In the genomic region with DNA sequence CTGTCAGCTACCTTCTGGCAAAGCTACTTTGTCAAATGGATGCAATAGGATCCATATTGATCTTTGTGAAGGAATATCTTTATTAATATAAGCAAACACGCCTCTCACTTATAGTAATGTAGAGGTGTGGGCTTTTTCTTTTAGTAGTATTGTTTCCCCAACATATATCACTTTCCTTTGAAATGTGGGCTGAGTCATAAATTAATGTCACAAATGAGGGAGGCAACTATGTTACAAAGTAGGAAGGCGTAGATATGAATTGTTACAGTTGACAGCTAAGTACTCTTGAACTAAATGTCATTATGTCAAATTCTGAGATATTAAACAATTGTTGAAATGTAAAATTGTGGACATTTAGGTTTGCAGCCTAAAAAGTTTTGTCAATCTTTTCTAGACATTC, we compare ENCODE assay signal across 28 cellular contexts.
"Had no signal": no experiment of that assay in that cellular context is flagged by ENCODE, and none has a peak within 500 bp of the region (broad histone marks: within the 10 kb centered on the region; RNA-seq: fewer than 3 reads in every experiment).

No MANE protein-coding gene starts in this region.

- FAIRE-seq: astrocyte, bronchial epithelial cell, frontal cortex had no signal

- ATAC-seq: activated CD4-positive, CD25-positive, alpha-beta regulatory T cell treated with anti-CD3 and anti-CD28 coated beads, Interleukin-2, amount 50 U/mL, for 24 hours; activated CD8-positive, alpha-beta T cell treated with anti-CD3 and anti-CD28 coated beads for 36 hours; activated T-cell treated with anti-CD3 and anti-CD28 coated beads, Interleukin-2, amount 50 U/mL, for 4 hours; activated T-helper 17 cell treated with anti-CD3 and anti-CD28 coated beads, Interleukin-2, amount 50 U/mL, for 72 hours; esophagus mucosa had no signal

- H3K4me3 ChIP-seq: coronary artery, dorsolateral prefrontal cortex had no signal

- H3K27me3 ChIP-seq: brain microvascular endothelial cell had no signal

- H3K27ac ChIP-seq: brain microvascular endothelial cell, coronary artery, dorsolateral prefrontal cortex, WERI-Rb-1 had no signal

- H3K36me3 ChIP-seq: brain microvascular endothelial cell, WERI-Rb-1 had no signal

- DNase-seq: activated B cell treated with CpG ODN at 0.5 μM for 24 hours; activated CD4-positive, alpha-beta T cell treated with anti-CD3 and anti-CD28 coated beads for 48 hours; activated CD4-positive, alpha-beta T cell treated with anti-CD3 and anti-CD28 coated beads, Interleukin-2, amount 50 U/mL, for 1 hour; activated CD4-positive, alpha-beta T cell treated with anti-CD3 and anti-CD28 coated beads, Interleukin-2, amount 50 U/mL, for 48 hours; activated CD8-positive, alpha-beta memory T cell treated with anti-CD3 and anti-CD28 coated beads for 24 hours; activated CD8-positive, alpha-beta T cell treated with anti-CD3 and anti-CD28 coated beads for 36 hours; activated effector memory CD4-positive, alpha-beta T cell treated with Interleukin-2 at 50 U/mL for 16 hours; activated gamma-delta T cell treated with Interleukin-2 at 50 U/mL for 16 hours; activated naive CD4-positive, alpha-beta T cell treated with anti-CD3 and anti-CD28 coated beads, Interleukin-2, amount 50 U/mL, for 16 hours; activated naive CD4-positive, alpha-beta T cell treated with Interleukin-2 at 50 U/mL for 16 hours; activated T-cell treated with anti-CD3 and anti-CD28 coated beads, Interleukin-2, amount 50 U/mL, for 4 hours; amniotic stem cell; anterior cingulate cortex; brain microvascular endothelial cell; dorsolateral prefrontal cortex; effector memory CD4-positive, alpha-beta T cell; endodermal cell; foreskin fibroblast; head of caudate nucleus; T1000; WERI-Rb-1 had no signal
